9 cellular contexts compared by ENCODE assay signal in the genomic region with DNA sequence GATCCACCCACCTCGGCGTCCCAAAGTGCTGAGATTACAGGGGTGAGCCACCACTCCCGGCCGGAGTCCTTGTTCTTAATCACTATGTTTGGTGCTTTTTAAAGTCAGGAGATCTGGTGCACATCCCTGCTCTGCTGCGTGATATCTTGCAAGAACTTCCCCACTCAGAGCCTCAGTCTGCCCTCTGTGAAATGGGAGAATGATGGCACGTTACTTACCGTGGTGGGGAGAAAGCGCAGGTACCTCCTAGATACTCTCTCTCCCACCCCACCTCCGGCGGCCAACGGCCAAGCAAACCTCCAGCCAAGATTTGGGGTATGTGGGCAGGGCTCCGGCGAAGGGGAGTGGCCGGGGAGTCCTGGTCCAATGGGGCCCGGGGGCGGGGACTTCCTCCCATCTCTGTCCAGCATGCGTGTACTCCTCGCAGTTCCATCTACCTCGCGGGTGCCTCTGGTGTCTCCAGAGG.
DNase-seq lines count a peak whose midpoint lies in the region; ATAC-seq and TF ChIP-seq lines count a peak whose summit lies in the region.
"Had no signal": no experiment of that assay in that cellular context is flagged by ENCODE, and none has a peak within 500 bp of the region (broad histone marks: within the 10 kb centered on the region; RNA-seq: fewer than 3 reads in every experiment).

A gene (plus strand): TSS at position 424 of the 466 bp plus-strand sequence. CDS start 139 bp downstream, outside the sequence.

- H3K36me3 ChIP-seq in DOHH2 (ENCODE audit: control insufficient read depth, low read length) (no peaks in the 10 kb centered on the region), OCI-LY3 (replicated peaks; ENCODE audit: low read depth, low read length) (no peaks in the 10 kb centered on the region)
- H3K36me3 ChIP-seq: ascending aorta had no signal

- H3K9ac ChIP-seq in OCI-LY3 (ENCODE audit: low read length): peak within 1 kb of the TSS; percentile 60

- no peaks in the 10 kb centered on the region for H3K9me3 ChIP-seq in DOHH2 (ENCODE audit: control insufficient read depth, insufficient read depth, low read length)
- H3K9me3 ChIP-seq in OCI-LY3 (ENCODE audit: insufficient read depth, low read length): no peaks in the 10 kb centered on the region
- H3K9me3 ChIP-seq in iPS-18c (ENCODE audit: control insufficient read depth, insufficient read depth, low read length): no peaks in the 10 kb centered on the region
- H3K9me3 ChIP-seq: ascending aorta had no signal

- H2AFZ ChIP-seq in OCI-LY3 (ENCODE audit: low read depth, low read length): peak within 1 kb of the TSS; percentile 40; the same call in 1 of the 2 replicates

- H4K20me1 ChIP-seq in DOHH2 (ENCODE audit: control insufficient read depth, insufficient read depth, low read depth, low read length): no peaks in the 10 kb centered on the region
- no peaks in the 10 kb centered on the region for H4K20me1 ChIP-seq in OCI-LY3 (ENCODE audit: insufficient read depth, low read length)

- 0 out of 2 replicates have a peak, but pooled peaks cover 3% of the 10 kb centered on the region for H3K4me1 ChIP-seq in DOHH2 (ENCODE audit: control insufficient read depth, low read length)
- peaks cover 45% of the 10 kb centered on the region for H3K4me1 ChIP-seq in OCI-LY3 (ENCODE audit: low read length)
- H3K4me1 ChIP-seq: ascending aorta had no signal

- H3K27me3 ChIP-seq in DOHH2 (ENCODE audit: control insufficient read depth, low read length): 0 out of 2 replicates have a peak, but pooled peaks cover 4% of the 10 kb centered on the region
- no peaks in the 10 kb centered on the region for H3K27me3 ChIP-seq in OCI-LY3 (ENCODE audit: low read depth, low read length)

- H3F3A ChIP-seq in DOHH2 (ENCODE audit: control insufficient read depth, insufficient read depth): no peaks in the 10 kb centered on the region

- H3K27ac ChIP-seq in DOHH2 (ENCODE audit: low read depth, low read length) (no peak within 1 kb of the TSS), OCI-LY3 (ENCODE audit: low read length) (no peak within 1 kb of the TSS)
- H3K27ac ChIP-seq: ascending aorta had no signal

- H3K79me2 ChIP-seq in DOHH2 (ENCODE audit: control insufficient read depth, low read length) (no peaks in the 10 kb centered on the region), OCI-LY3 (ENCODE audit: low read length) (no peaks in the 10 kb centered on the region)

- no peaks in the 10 kb centered on the region for H3K9me2 ChIP-seq in DOHH2 (replicated peaks; ENCODE audit: control insufficient read depth, low read length)

- ATAC-seq in HG03469 (IDR thresholded peaks at IDR 0.05; ENCODE audit: unreplicated experiment): no peak
- no peak for ATAC-seq in HG03039 (IDR thresholded peaks at IDR 0.05; ENCODE audit: unreplicated experiment)

- peak within 1 kb of the TSS; percentile 27; the same call in 1 of the 2 replicates for H3K4me2 ChIP-seq in DOHH2 (ENCODE audit: low read length)
- peak within 1 kb of the TSS; percentile 75 for H3K4me2 ChIP-seq in OCI-LY3 (ENCODE audit: low read length)

- peak; percentile 54 for DNase-seq in activated naive CD4-positive, alpha-beta T cell treated with anti-CD3 and anti-CD28 coated beads, Interleukin-2, amount 50 U/mL, for 16 hours
- peak; percentile 66 for DNase-seq in stimulated activated CD4-positive, alpha-beta T cell treated with anti-CD3 and anti-CD28 coated beads, Interleukin-4, amount 100 ng/mL, for 1 hour
- DNase-seq in Kasumi-1 (lab: John Stamatoyannopoulos, UW): no peak

- TF ChIP-seq CTCF in DOHH2 (IDR thresholded peaks at IDR 0.05; ENCODE audit: low read depth, low read length, poor library complexity, severe bottlenecking) (no peak), OCI-LY3 (IDR thresholded peaks at IDR 0.05; ENCODE audit: low read depth, low read length) (no peak)

- H3K4me3 ChIP-seq in DOHH2 (ENCODE audit: low read length): no peak within 1 kb of the TSS
- peak within 1 kb of the TSS; percentile 77 for H3K4me3 ChIP-seq in OCI-LY3 (ENCODE audit: low read length)
- H3K4me3 ChIP-seq in iPS-18c (ENCODE audit: insufficient read depth, low read depth, low read length): peak within 1 kb of the TSS; percentile 41

Comparison
In these comparisons a context has a peak if more than half of its experiments do, and no peak if none do; other contexts are left out.
1. DNase-seq: peak in activated naive CD4-positive, alpha-beta T cell treated with anti-CD3 and anti-CD28 coated beads, Interleukin-2, amount 50 U/mL, for 16 hours (single experiment) and stimulated activated CD4-positive, alpha-beta T cell treated with anti-CD3 and anti-CD28 coated beads, Interleukin-4, amount 100 ng/mL, for 1 hour (single experiment); none in Kasumi-1 (0 of 2).